13 cellular contexts compared by ENCODE assay signal in genomic region chr11:45104790-45105084, GRCh38.
"Had no signal": no experiment of that assay in that cellular context is flagged by ENCODE, and none has a peak within 500 bp of the region (broad histone marks: within the 10 kb centered on the region; RNA-seq: fewer than 3 reads in every experiment).

No MANE protein-coding gene starts in this region.

- H3K36me3 Mint-ChIP-seq: activated naive CD8-positive, alpha-beta T cell treated with anti-CD3 and anti-CD28 coated beads for 36 hours had no signal

- H3K27ac ChIP-seq: brain microvascular endothelial cell, VCaP had no signal

- H3K9me3 Mint-ChIP-seq: activated B cell treated with CpG ODN at 0.5 μM for 24 hours; activated naive CD8-positive, alpha-beta T cell treated with anti-CD3 and anti-CD28 coated beads for 36 hours; activated T-cell treated with anti-CD3 and anti-CD28 coated beads, Interleukin-2, amount 50 U/mL, for 72 hours; activated T-helper 17 cell treated with anti-CD3 and anti-CD28 coated beads, Interleukin-2, amount 50 U/mL, for 72 hours; T-helper 1 cell treated with Interleukin-12 subunit alpha and Interleukin-12 subunit beta and Interleukin-4 antibody, amounts not matched to agents 30 μg/mL and 1 μg/mL, for 36 hours had no signal

- H3K4me3 Mint-ChIP-seq: activated B cell treated with CpG ODN at 0.5 μM for 24 hours; activated naive CD8-positive, alpha-beta T cell treated with anti-CD3 and anti-CD28 coated beads for 36 hours; activated T-cell treated with anti-CD3 and anti-CD28 coated beads, Interleukin-2, amount 50 U/mL, for 72 hours; activated T-helper 17 cell treated with anti-CD3 and anti-CD28 coated beads, Interleukin-2, amount 50 U/mL, for 72 hours; T-helper 1 cell treated with Interleukin-12 subunit alpha and Interleukin-12 subunit beta and Interleukin-4 antibody, amounts not matched to agents 30 μg/mL and 1 μg/mL, for 36 hours had no signal

- DNase-seq: activated CD4-positive, alpha-beta T cell treated with anti-CD3 and anti-CD28 coated beads for 48 hours; activated CD4-positive, alpha-beta T cell treated with anti-CD3 and anti-CD28 coated beads, Interleukin-2, amount 50 U/mL, for 4 hours; activated naive CD4-positive, alpha-beta T cell treated with anti-CD3 and anti-CD28 coated beads, Interleukin-2, amount 50 U/mL, for 16 hours; activated naive CD8-positive, alpha-beta T cell treated with anti-CD3 and anti-CD28 coated beads for 36 hours; NCI-H510A; T-helper 9 cell had no signal

- H3K27ac Mint-ChIP-seq: activated B cell treated with CpG ODN at 0.5 μM for 24 hours; activated naive CD8-positive, alpha-beta T cell treated with anti-CD3 and anti-CD28 coated beads for 36 hours; activated T-cell treated with anti-CD3 and anti-CD28 coated beads, Interleukin-2, amount 50 U/mL, for 72 hours; activated T-helper 17 cell treated with anti-CD3 and anti-CD28 coated beads, Interleukin-2, amount 50 U/mL, for 72 hours; T-helper 1 cell treated with Interleukin-12 subunit alpha and Interleukin-12 subunit beta and Interleukin-4 antibody, amounts not matched to agents 30 μg/mL and 1 μg/mL, for 36 hours had no signal

- H3K4me3 ChIP-seq: K562 had no signal
